In the genomic region with DNA sequence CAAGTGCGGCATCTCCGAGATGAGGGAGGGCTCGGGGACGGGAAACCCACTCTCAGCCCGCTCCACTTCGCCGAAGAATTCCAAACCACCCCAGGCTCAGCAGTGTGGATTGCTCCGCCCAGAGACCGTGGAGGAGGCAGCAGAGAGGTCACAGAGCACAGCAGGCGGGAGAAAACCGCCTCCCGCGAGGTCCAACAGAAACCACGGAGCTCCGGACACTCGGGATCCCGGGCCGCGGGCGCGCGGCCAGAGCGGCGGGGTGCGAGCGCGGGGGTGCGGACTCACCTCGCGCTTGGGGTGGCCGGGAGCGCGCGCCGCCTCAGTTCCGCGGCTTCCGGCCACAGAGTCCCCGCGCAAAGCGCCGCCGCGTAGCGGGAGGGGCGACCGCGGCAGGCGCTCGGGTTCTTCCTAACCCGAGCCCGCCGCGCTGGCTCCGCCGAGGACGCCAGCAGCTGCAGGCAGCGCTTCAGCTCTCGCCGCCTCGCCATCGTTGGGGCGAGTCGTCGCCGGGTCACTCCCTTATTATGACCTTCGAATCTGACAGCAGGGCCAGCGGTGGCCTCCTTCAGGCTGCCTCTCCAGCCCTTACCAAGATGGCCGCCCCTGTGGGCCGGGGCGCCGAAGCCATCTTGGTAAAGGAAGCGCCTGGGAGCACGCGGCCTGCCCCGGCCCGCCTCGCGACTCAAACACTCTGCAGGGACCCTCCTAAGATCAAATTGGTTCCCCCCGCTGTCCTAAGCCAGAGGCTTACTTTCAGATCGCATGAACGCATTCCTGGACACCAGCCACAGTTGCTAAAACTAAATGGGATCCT, we compare ENCODE assay signal across 1 cellular context.
TF ChIP-seq lines count a peak whose summit lies in the region.

A gene (minus strand): TSS at position 106 of the 814 bp plus-strand sequence. CDS start 20,323 bp downstream, outside the sequence.

TF ChIP-seq in K562, 482 proteins besides CTCF, POLR2A, EP300 and RAD21 (continued from another document and continues in another):
- TF ChIP-seq, protein P1, sequence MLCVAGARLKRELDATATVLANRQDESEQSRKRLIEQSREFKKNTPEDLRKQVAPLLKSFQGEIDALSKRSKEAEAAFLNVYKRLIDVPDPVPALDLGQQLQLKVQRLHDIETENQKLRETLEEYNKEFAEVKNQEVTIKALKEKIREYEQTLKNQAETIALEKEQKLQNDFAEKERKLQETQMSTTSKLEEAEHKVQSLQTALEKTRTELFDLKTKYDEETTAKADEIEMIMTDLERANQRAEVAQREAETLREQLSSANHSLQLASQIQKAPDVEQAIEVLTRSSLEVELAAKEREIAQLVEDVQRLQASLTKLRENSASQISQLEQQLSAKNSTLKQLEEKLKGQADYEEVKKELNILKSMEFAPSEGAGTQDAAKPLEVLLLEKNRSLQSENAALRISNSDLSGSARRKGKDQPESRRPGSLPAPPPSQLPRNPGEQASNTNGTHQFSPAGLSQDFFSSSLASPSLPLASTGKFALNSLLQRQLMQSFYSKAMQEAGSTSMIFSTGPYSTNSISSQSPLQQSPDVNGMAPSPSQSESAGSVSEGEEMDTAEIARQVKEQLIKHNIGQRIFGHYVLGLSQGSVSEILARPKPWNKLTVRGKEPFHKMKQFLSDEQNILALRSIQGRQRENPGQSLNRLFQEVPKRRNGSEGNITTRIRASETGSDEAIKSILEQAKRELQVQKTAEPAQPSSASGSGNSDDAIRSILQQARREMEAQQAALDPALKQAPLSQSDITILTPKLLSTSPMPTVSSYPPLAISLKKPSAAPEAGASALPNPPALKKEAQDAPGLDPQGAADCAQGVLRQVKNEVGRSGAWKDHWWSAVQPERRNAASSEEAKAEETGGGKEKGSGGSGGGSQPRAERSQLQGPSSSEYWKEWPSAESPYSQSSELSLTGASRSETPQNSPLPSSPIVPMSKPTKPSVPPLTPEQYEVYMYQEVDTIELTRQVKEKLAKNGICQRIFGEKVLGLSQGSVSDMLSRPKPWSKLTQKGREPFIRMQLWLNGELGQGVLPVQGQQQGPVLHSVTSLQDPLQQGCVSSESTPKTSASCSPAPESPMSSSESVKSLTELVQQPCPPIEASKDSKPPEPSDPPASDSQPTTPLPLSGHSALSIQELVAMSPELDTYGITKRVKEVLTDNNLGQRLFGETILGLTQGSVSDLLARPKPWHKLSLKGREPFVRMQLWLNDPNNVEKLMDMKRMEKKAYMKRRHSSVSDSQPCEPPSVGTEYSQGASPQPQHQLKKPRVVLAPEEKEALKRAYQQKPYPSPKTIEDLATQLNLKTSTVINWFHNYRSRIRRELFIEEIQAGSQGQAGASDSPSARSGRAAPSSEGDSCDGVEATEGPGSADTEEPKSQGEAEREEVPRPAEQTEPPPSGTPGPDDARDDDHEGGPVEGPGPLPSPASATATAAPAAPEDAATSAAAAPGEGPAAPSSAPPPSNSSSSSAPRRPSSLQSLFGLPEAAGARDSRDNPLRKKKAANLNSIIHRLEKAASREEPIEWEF (CRISPR knock-in tag; IDR thresholded peaks at IDR 0.05), result peak; percentile 92
- TF ChIP-seq TCF7L2 (IDR thresholded peaks at IDR 0.05; ENCODE audit: low read depth, low read length), result peak; percentile 65
- no peak for TF ChIP-seq NELFE (IDR thresholded peaks at IDR 0.05; ENCODE audit: insufficient read depth, insufficient read length)
- TF ChIP-seq MYNN (IDR thresholded peaks at IDR 0.05), result no peak
- no peak for TF ChIP-seq MYNN (CRISPR knock-in tag; IDR thresholded peaks at IDR 0.05)
- no peak for TF ChIP-seq PPARD (CRISPR knock-in tag; IDR thresholded peaks at IDR 0.05)
- peak; percentile 62; the same call in 1 of the 2 replicates for TF ChIP-seq ZNF134 (CRISPR knock-in tag; conservative IDR thresholded peaks at IDR 0.05)
- no peak for TF ChIP-seq DPF2 (IDR thresholded peaks at IDR 0.05)
- TF ChIP-seq POLR2H (tag; IDR thresholded peaks at IDR 0.05; ENCODE audit: low read depth), result peak; percentile 71
- TF ChIP-seq, protein P2, sequence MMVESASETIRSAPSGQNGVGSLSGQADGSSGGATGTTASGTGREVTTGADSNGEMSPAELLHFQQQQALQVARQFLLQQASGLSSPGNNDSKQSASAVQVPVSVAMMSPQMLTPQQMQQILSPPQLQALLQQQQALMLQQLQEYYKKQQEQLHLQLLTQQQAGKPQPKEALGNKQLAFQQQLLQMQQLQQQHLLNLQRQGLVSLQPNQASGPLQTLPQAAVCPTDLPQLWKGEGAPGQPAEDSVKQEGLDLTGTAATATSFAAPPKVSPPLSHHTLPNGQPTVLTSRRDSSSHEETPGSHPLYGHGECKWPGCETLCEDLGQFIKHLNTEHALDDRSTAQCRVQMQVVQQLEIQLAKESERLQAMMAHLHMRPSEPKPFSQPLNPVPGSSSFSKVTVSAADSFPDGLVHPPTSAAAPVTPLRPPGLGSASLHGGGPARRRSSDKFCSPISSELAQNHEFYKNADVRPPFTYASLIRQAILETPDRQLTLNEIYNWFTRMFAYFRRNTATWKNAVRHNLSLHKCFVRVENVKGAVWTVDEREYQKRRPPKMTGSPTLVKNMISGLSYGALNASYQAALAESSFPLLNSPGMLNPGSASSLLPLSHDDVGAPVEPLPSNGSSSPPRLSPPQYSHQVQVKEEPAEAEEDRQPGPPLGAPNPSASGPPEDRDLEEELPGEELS (CRISPR knock-in tag; IDR thresholded peaks at IDR 0.05; ENCODE audit: borderline replicate concordance), result no peak
- no peak for TF ChIP-seq XRCC3 (IDR thresholded peaks at IDR 0.05)
- TF ChIP-seq CREBBP (IDR thresholded peaks at IDR 0.05; ENCODE audit: low read depth, low read length), result no peak
- no peak for TF ChIP-seq SP2 (IDR thresholded peaks at IDR 0.05; ENCODE audit: extremely low read depth, low read depth, low read length, poor library complexity, severe bottlenecking)
- TF ChIP-seq, protein P3, sequence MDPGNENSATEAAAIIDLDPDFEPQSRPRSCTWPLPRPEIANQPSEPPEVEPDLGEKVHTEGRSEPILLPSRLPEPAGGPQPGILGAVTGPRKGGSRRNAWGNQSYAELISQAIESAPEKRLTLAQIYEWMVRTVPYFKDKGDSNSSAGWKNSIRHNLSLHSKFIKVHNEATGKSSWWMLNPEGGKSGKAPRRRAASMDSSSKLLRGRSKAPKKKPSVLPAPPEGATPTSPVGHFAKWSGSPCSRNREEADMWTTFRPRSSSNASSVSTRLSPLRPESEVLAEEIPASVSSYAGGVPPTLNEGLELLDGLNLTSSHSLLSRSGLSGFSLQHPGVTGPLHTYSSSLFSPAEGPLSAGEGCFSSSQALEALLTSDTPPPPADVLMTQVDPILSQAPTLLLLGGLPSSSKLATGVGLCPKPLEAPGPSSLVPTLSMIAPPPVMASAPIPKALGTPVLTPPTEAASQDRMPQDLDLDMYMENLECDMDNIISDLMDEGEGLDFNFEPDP (CRISPR knock-in tag; IDR thresholded peaks at IDR 0.05), result no peak
- TF ChIP-seq TCFL5 (CRISPR knock-in tag; conservative IDR thresholded peaks at IDR 0.05), result peak; percentile 6; the same call in 1 of the 2 replicates
- TF ChIP-seq POLR2B (IDR thresholded peaks at IDR 0.05; ENCODE audit: low read depth, partially characterized antibody), result peak; percentile 65
- peak; percentile 70; the same call in 1 of the 2 replicates for TF ChIP-seq DIDO1 (tag; IDR thresholded peaks at IDR 0.05; ENCODE audit: low read depth)
- peak; percentile 85; the same call in 1 of the 2 replicates for TF ChIP-seq FOXP1 (CRISPR knock-in tag; IDR thresholded peaks at IDR 0.05)
- TF ChIP-seq LARP7 (IDR thresholded peaks at IDR 0.05), result no peak
- peak; percentile 38 for TF ChIP-seq HDAC3 (IDR thresholded peaks at IDR 0.05; ENCODE audit: borderline replicate concordance, partially characterized antibody)
- peak; percentile 100 for TF ChIP-seq YY1 (IDR thresholded peaks at IDR 0.05; ENCODE audit: borderline replicate concordance in 1 of 3, control insufficient read depth in 1 of 3, extremely low read depth in 1 of 3, insufficient read depth in 3 of 3, insufficient read length in 1 of 3, insufficient replicate concordance in 2 of 3, low read depth in 1 of 3, low read length in 2 of 3)
- TF ChIP-seq TGIF2 (CRISPR knock-in tag; IDR thresholded peaks at IDR 0.05), result no peak
- TF ChIP-seq, protein P4, sequence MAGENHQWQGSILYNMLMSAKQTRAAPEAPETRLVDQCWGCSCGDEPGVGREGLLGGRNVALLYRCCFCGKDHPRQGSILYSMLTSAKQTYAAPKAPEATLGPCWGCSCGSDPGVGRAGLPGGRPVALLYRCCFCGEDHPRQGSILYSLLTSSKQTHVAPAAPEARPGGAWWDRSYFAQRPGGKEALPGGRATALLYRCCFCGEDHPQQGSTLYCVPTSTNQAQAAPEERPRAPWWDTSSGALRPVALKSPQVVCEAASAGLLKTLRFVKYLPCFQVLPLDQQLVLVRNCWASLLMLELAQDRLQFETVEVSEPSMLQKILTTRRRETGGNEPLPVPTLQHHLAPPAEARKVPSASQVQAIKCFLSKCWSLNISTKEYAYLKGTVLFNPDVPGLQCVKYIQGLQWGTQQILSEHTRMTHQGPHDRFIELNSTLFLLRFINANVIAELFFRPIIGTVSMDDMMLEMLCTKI (IDR thresholded peaks at IDR 0.05; ENCODE audit: partially characterized antibody), result no peak
- TF ChIP-seq TAL1 (IDR thresholded peaks at IDR 0.05), result no peak
- TF ChIP-seq, protein P5, sequence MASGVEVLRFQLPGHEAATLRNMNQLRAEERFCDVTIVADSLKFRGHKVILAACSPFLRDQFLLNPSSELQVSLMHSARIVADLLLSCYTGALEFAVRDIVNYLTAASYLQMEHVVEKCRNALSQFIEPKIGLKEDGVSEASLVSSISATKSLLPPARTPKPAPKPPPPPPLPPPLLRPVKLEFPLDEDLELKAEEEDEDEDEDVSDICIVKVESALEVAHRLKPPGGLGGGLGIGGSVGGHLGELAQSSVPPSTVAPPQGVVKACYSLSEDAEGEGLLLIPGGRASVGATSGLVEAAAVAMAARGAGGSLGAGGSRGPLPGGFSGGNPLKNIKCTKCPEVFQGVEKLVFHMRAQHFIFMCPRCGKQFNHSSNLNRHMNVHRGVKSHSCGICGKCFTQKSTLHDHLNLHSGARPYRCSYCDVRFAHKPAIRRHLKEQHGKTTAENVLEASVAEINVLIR (CRISPR knock-in tag; IDR thresholded peaks at IDR 0.05), result peak; percentile 53; the same call in 1 of the 2 replicates
- peak; percentile 7; the same call in 1 of the 2 replicates for TF ChIP-seq EGR1 (conservative IDR thresholded peaks at IDR 0.05)
- no peak; the same call in 1 of the 2 replicates for TF ChIP-seq NCOR1 (IDR thresholded peaks at IDR 0.05)
- no peak for TF ChIP-seq POLR3A (IDR thresholded peaks at IDR 0.05; ENCODE audit: borderline replicate concordance, extremely low read depth, insufficient read depth, insufficient read length)
- TF ChIP-seq, protein P6, sequence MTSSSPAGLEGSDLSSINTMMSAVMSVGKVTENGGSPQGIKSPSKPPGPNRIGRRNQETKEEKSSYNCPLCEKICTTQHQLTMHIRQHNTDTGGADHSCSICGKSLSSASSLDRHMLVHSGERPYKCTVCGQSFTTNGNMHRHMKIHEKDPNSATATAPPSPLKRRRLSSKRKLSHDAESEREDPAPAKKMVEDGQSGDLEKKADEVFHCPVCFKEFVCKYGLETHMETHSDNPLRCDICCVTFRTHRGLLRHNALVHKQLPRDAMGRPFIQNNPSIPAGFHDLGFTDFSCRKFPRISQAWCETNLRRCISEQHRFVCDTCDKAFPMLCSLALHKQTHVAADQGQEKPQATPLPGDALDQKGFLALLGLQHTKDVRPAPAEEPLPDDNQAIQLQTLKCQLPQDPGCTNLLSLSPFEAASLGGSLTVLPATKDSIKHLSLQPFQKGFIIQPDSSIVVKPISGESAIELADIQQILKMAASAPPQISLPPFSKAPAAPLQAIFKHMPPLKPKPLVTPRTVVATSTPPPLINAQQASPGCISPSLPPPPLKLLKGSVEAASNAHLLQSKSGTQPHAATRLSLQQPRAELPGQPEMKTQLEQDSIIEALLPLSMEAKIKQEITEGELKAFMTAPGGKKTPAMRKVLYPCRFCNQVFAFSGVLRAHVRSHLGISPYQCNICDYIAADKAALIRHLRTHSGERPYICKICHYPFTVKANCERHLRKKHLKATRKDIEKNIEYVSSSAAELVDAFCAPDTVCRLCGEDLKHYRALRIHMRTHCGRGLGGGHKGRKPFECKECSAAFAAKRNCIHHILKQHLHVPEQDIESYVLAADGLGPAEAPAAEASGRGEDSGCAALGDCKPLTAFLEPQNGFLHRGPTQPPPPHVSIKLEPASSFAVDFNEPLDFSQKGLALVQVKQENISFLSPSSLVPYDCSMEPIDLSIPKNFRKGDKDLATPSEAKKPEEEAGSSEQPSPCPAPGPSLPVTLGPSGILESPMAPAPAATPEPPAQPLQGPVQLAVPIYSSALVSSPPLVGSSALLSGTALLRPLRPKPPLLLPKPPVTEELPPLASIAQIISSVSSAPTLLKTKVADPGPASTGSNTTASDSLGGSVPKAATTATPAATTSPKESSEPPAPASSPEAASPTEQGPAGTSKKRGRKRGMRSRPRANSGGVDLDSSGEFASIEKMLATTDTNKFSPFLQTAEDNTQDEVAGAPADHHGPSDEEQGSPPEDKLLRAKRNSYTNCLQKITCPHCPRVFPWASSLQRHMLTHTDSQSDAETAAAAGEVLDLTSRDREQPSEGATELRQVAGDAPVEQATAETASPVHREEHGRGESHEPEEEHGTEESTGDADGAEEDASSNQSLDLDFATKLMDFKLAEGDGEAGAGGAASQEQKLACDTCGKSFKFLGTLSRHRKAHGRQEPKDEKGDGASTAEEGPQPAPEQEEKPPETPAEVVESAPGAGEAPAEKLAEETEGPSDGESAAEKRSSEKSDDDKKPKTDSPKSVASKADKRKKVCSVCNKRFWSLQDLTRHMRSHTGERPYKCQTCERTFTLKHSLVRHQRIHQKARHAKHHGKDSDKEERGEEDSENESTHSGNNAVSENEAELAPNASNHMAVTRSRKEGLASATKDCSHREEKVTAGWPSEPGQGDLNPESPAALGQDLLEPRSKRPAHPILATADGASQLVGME (CRISPR knock-in tag; IDR thresholded peaks at IDR 0.05), result peak; percentile 92
- TF ChIP-seq, protein P7, sequence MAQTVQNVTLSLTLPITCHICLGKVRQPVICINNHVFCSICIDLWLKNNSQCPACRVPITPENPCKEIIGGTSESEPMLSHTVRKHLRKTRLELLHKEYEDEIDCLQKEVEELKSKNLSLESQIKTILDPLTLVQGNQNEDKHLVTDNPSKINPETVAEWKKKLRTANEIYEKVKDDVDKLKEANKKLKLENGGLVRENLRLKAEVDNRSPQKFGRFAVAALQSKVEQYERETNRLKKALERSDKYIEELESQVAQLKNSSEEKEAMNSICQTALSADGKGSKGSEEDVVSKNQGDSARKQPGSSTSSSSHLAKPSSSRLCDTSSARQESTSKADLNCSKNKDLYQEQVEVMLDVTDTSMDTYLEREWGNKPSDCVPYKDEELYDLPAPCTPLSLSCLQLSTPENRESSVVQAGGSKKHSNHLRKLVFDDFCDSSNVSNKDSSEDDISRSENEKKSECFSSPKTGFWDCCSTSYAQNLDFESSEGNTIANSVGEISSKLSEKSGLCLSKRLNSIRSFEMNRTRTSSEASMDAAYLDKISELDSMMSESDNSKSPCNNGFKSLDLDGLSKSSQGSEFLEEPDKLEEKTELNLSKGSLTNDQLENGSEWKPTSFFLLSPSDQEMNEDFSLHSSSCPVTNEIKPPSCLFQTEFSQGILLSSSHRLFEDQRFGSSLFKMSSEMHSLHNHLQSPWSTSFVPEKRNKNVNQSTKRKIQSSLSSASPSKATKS (CRISPR knock-in tag; IDR thresholded peaks at IDR 0.05), result no peak
- TF ChIP-seq ZNF143 (CRISPR knock-in tag; IDR thresholded peaks at IDR 0.05), result no peak; the same call in 1 of the 2 replicates
- no peak for TF ChIP-seq MCM7 (IDR thresholded peaks at IDR 0.05)
- no peak for TF ChIP-seq PCBP1 (IDR thresholded peaks at IDR 0.05; ENCODE audit: low read depth, low read length, poor library complexity, severe bottlenecking)
- TF ChIP-seq ZNF77 (CRISPR knock-in tag; IDR thresholded peaks at IDR 0.05), result 0 out of 2 replicates have a peak, but pooled peaks have one; percentile 73
- TF ChIP-seq MBD2 (IDR thresholded peaks at IDR 0.05; ENCODE audit: borderline replicate concordance, low read depth), result no peak
- TF ChIP-seq ZNF785 (CRISPR knock-in tag; IDR thresholded peaks at IDR 0.05), result no peak
- TF ChIP-seq, protein P8, sequence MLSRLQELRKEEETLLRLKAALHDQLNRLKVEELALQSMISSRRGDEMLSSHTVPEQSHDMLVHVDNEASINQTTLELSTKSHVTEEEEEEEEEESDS (CRISPR knock-in tag; IDR thresholded peaks at IDR 0.05), result no peak
- TF ChIP-seq SREBF2 (CRISPR knock-in tag; IDR thresholded peaks at IDR 0.05), result no peak
